ENCODE assay signal across 1 cellular context in genomic region chr19:35755160-35755549, GRCh38.
TF ChIP-seq lines count a peak whose summit lies in the region.

No MANE protein-coding gene starts in this region.

TF ChIP-seq in liver, 16 proteins besides CTCF, POLR2A, EP300 and RAD21 (continued from another document):
- TF ChIP-seq FOXA2 (IDR thresholded peaks at IDR 0.05): no peak
- no peak for TF ChIP-seq MAX (IDR thresholded peaks at IDR 0.05)
- TF ChIP-seq SP1 (IDR thresholded peaks at IDR 0.05): no peak
